ENCODE assay signal across 8 cellular contexts in genomic region chr11:10933455-10934292, GRCh38.
DNase-seq lines count a peak whose midpoint lies in the region; ATAC-seq and TF ChIP-seq lines count a peak whose summit lies in the region.

No MANE protein-coding gene starts in this region.

- peaks cover 26% of the 10 kb centered on the region for H3K4me1 Mint-ChIP-seq in neural crest cell
- H3K4me1 Mint-ChIP-seq in stimulated activated naive CD8-positive, alpha-beta T cell treated with anti-CD3 and anti-CD28 coated beads, Interleukin-15, amount 100 ng/mL, for 72 hours = peaks cover 21% of the 10 kb centered on the region

- H3K9ac ChIP-seq in KMS-11 = no peak overlapping the region

- no peaks in the 10 kb centered on the region for H3K27me3 ChIP-seq in KMS-11 (ENCODE audit: insufficient read depth, low read depth)

- H3K79me2 ChIP-seq in KMS-11 (ENCODE audit: insufficient read depth, low read depth) = no peaks in the 10 kb centered on the region

- H2AFZ ChIP-seq in KMS-11 (ENCODE audit: low read depth) = peak overlapping the region; percentile 92

- H3K4me1 ChIP-seq in KMS-11 (ENCODE audit: low read depth, poor library complexity, severe bottlenecking) = peaks cover 3% of the 10 kb centered on the region

- peak overlapping the region; percentile 55 for H3K4me2 ChIP-seq in KMS-11

- H3K27me3 Mint-ChIP-seq in neural crest cell (ENCODE audit: low read depth) = peaks cover 2% of the 10 kb centered on the region
- H3K27me3 Mint-ChIP-seq in stimulated activated naive CD8-positive, alpha-beta T cell treated with anti-CD3 and anti-CD28 coated beads, Interleukin-15, amount 100 ng/mL, for 72 hours = peaks cover 65% of the 10 kb centered on the region

- no peaks in the 10 kb centered on the region for H4K20me1 ChIP-seq in KMS-11 (ENCODE audit: insufficient read depth)

- no peaks in the 10 kb centered on the region for H3K9me3 Mint-ChIP-seq in neural crest cell
- H3K9me3 Mint-ChIP-seq in stimulated activated naive CD8-positive, alpha-beta T cell treated with anti-CD3 and anti-CD28 coated beads, Interleukin-15, amount 100 ng/mL, for 72 hours = no peaks in the 10 kb centered on the region

- DNase-seq in DMS53 (lab: John Stamatoyannopoulos, UW) (peak; percentile 97), RPMI7951 (ENCODE audit: low read depth) (peak; percentile 87), fibroblast of the conjunctiva (ENCODE audit: low read depth) (peak; percentile 88), neural crest cell (ENCODE audit: low read depth, low spot score) (peak; percentile 92)
- DNase-seq in activated effector memory CD4-positive, alpha-beta T cell treated with Interleukin-2 at 50 U/mL for 16 hours = peak; percentile 71
- DNase-seq in stimulated activated naive CD8-positive, alpha-beta T cell treated with anti-CD3 and anti-CD28 coated beads, Interleukin-15, amount 100 ng/mL, for 72 hours = peak; percentile 78 to 82

- peak overlapping the region; percentile 91 for H3K4me3 Mint-ChIP-seq in neural crest cell
- peak overlapping the region; percentile 79 to 83 for H3K4me3 Mint-ChIP-seq in stimulated activated naive CD8-positive, alpha-beta T cell treated with anti-CD3 and anti-CD28 coated beads, Interleukin-15, amount 100 ng/mL, for 72 hours

- no peaks in the 10 kb centered on the region for H3K36me3 ChIP-seq in KMS-11 (ENCODE audit: insufficient read depth)

- H3K36me3 Mint-ChIP-seq in neural crest cell (ENCODE audit: low read depth) = no peaks in the 10 kb centered on the region

- peak; percentile 88 for ATAC-seq in GM21619 (IDR thresholded peaks at IDR 0.05; ENCODE audit: unreplicated experiment)
- peak; percentile 84 for ATAC-seq in stimulated activated naive CD8-positive, alpha-beta T cell treated with anti-CD3 and anti-CD28 coated beads, Interleukin-15, amount 100 ng/mL, for 72 hours

- no peak overlapping the region for H3K27ac ChIP-seq in KMS-11

- peak overlapping the region; percentile 96 for H3K27ac Mint-ChIP-seq in neural crest cell (ENCODE audit: unreplicated experiment)
- H3K27ac Mint-ChIP-seq in stimulated activated naive CD8-positive, alpha-beta T cell treated with anti-CD3 and anti-CD28 coated beads, Interleukin-15, amount 100 ng/mL, for 72 hours = no peak overlapping the region

- peak; percentile 88 for TF ChIP-seq CTCF in KMS-11 (conservative IDR thresholded peaks at IDR 0.05; ENCODE audit: low read depth, low read length)
- peak; percentile 95 for TF ChIP-seq CTCF in neural crest cell (conservative IDR thresholded peaks at IDR 0.05)

- H3K4me3 ChIP-seq in KMS-11 (IDR thresholded peaks at IDR 0.05; ENCODE audit: insufficient read depth, low read depth, low read length) = no peak overlapping the region
